In the genomic region with DNA sequence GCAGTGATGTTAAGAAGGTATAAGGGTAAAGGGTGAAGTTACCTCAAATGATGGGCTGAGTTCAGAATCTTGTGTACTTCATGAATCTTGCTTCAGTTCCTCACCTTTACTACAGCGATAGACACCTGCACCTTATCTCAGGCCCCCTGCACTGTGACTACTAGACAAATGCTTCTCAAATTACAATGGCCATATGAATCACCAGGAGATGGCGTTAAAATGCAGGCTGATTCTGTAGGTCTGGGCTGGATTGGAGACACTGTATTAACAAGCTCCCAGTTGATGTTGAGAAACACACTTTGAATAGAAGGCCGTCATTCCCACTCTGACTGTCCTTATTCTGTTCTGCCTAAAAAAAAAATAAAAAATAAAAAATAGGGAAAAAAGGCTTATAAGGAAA, we compare ENCODE assay signal across 8 cellular contexts. TPM values are rescaled to one million over a fixed set of nuclear protein-coding genes. Genes with fewer than 3 reads are reported as not detected.
DNase-seq lines count a peak whose midpoint lies in the region; ATAC-seq and TF ChIP-seq lines count a peak whose summit lies in the region.

No MANE protein-coding gene starts in this region.

- peaks cover 68% of the 10 kb centered on the region for H3K36me3 Mint-ChIP-seq in effector memory CD8-positive, alpha-beta T cell (ENCODE audit: insufficient read depth)

- peak in 6 of 9 donors; percentile 33 to 62 (median 48) for TF ChIP-seq CTCF in heart right ventricle (IDR thresholded peaks at IDR 0.05)
- peak; percentile 48 for TF ChIP-seq CTCF in PC-9 (conservative IDR thresholded peaks at IDR 0.05)
- TF ChIP-seq CTCF in sigmoid colon (IDR thresholded peaks at IDR 0.05) = peak in 1 of 4 experiments; percentile 21

- H3K4me1 ChIP-seq in heart right ventricle (peaks cover 0 to 7% (median 0%) of the 10 kb centered on the region in 9 donors), PC-9 (replicated peaks; ENCODE audit: insufficient read depth) (no peaks in the 10 kb centered on the region), aorta (ENCODE audit: control insufficient read depth in 1 of 2, insufficient read depth in 2 of 2, low read length in 2 of 2) (no peaks in the 10 kb centered on the region), sigmoid colon (no peaks in the 10 kb centered on the region)

- H3K4me1 Mint-ChIP-seq in effector memory CD8-positive, alpha-beta T cell (ENCODE audit: low read depth in 2 of 2) = no peaks in the 10 kb centered on the region

- H3F3A ChIP-seq in PC-9 (ENCODE audit: insufficient read depth, low read depth) = peaks cover 31% of the 10 kb centered on the region

- no peak overlapping the region for H2AFZ ChIP-seq in PC-9

- POLR2A ChIA-PET in PC-9 (lab: Charles Lee; ENCODE audit: unreplicated experiment) = interaction anchor here (0.6 to 0.8 kb wide), 3 partner anchors 12 to 347 kb away, joined by 4 to 10 read pairs (median 5); no protein-coding TSS in a partner anchor

- 59 to 78% methylated on average over 3 of the region's 3 CpGs for WGBS in heart right ventricle, 2 donors
- 34 to 70% methylated on average over 3 of the region's 3 CpGs for WGBS in aorta, 2 donors
- 76 to 88% methylated on average over 3 of the region's 3 CpGs for WGBS in sigmoid colon, 2 donors

- intact Hi-C loops in heart right ventricle (cut with DNase I) = loop anchor here in 3 of 10 donors (10.0 kb wide), 1 partner anchor 494 kb away; no protein-coding TSS in a partner anchor
- intact Hi-C loops in Right ventricle myocardium superior (cut with DNase I) = no loop called here
- intact Hi-C loops in PC-9 (cut with micrococcal nuclease; ENCODE audit: unreplicated experiment) = loop anchor here (1.0 to 2.0 kb wide), 2 partner anchors 464 to 499 kb away; no protein-coding TSS in a partner anchor
- intact Hi-C loops in aorta (cut with DNase I) = loop anchor here in 1 of 2 donors (10.0 kb wide), 2 partner anchors 114 to 464 kb away; partner anchors contain the start of gene RXFP3
- intact Hi-C loops in sigmoid colon (cut with DNase I) = no loop called here

- H3K4me3 ChIP-seq in heart right ventricle (no peak overlapping the region), PC-9 (no peak overlapping the region), aorta (ENCODE audit: low read length in 2 of 2) (no peak overlapping the region), sigmoid colon (no peak overlapping the region)

- TF ChIP-seq POLR2A in sigmoid colon (IDR thresholded peaks at IDR 0.05) = no peak

- H3K36me3 ChIP-seq in heart right ventricle (peaks cover 0 to 99% (median 51%) of the 10 kb centered on the region in 9 donors), PC-9 (ENCODE audit: low read depth) (peaks cover 76% of the 10 kb centered on the region), aorta (ENCODE audit: control insufficient read depth in 1 of 2, insufficient read depth in 2 of 2, low read length in 1 of 2) (peaks cover 0 to 8% of the 10 kb centered on the region in 2 donors), sigmoid colon (peaks cover 22 to 100% (median 30%) of the 10 kb centered on the region in 4 donors)

- no peak overlapping the region for H3K4me2 ChIP-seq in PC-9

- no peak overlapping the region for H3K4me3 Mint-ChIP-seq in effector memory CD8-positive, alpha-beta T cell

- TF ChIP-seq EP300 in sigmoid colon (IDR thresholded peaks at IDR 0.05) = no peak

- H3K9me3 ChIP-seq in heart right ventricle = peaks cover 0 to 8% (median 0%) of the 10 kb centered on the region in 11 donors
- no peaks in the 10 kb centered on the region; the same call in 1 of the 2 replicates for H3K9me3 ChIP-seq in PC-9 (ENCODE audit: insufficient read depth, low read depth)
- H3K9me3 ChIP-seq in aorta (ENCODE audit: control insufficient read depth, low read length) = no peaks in the 10 kb centered on the region
- no peaks in the 10 kb centered on the region for H3K9me3 ChIP-seq in sigmoid colon

- H3K27ac Mint-ChIP-seq in effector memory CD8-positive, alpha-beta T cell = no peak overlapping the region

- no TSS peak for BruUV-seq in PC-9 (replicated peaks; lab: Mats Ljungman, UMichigan)

- H3K27ac ChIP-seq in heart right ventricle (no peak overlapping the region), PC-9 (no peak overlapping the region), aorta (ENCODE audit: low read depth in 1 of 2, low read length in 2 of 2) (no peak overlapping the region), sigmoid colon (no peak overlapping the region)

- ATAC-seq in heart right ventricle = peak in 6 of 8 donors; percentile 37 to 62 (median 46)
- ATAC-seq in Right ventricle myocardium superior (ENCODE audit: poor library complexity) = no peak
- peak; percentile 60 for ATAC-seq in aorta (ENCODE audit: low FRiP score)
- no peak for ATAC-seq in effector memory CD8-positive, alpha-beta T cell (replicated peaks)

- H4K20me1 ChIP-seq in PC-9 (ENCODE audit: insufficient read depth) = peaks cover 23% of the 10 kb centered on the region

- no peaks in the 10 kb centered on the region for H3K27me3 Mint-ChIP-seq in effector memory CD8-positive, alpha-beta T cell

- H3K27me3 ChIP-seq in heart right ventricle (no peaks in the 10 kb centered on the region), PC-9 (ENCODE audit: insufficient read depth, low read depth) (no peaks in the 10 kb centered on the region), aorta (ENCODE audit: control insufficient read depth in 1 of 2, insufficient read depth in 2 of 2, low read length in 1 of 2) (no peaks in the 10 kb centered on the region), sigmoid colon (no peaks in the 10 kb centered on the region)

- DNase-seq in heart right ventricle (no peak), Right ventricle myocardium superior (no peak), PC-9 (peak in 1 of 2 experiments; percentile 30), fibroblast of the conjunctiva (ENCODE audit: low read depth) (peak; percentile 55), aorta (no peak), sigmoid colon (no peak), 8988T (no peak)
- no peak for DNase-seq in effector memory CD8-positive, alpha-beta T cell

- no peaks in the 10 kb centered on the region for H3K9me2 ChIP-seq in PC-9 (ENCODE audit: insufficient read depth)

- peaks cover 0 to 7% of the 10 kb centered on the region in 2 donors for H3K9me3 Mint-ChIP-seq in effector memory CD8-positive, alpha-beta T cell

- no peaks in the 10 kb centered on the region for H3K79me2 ChIP-seq in PC-9 (ENCODE audit: low read depth)

- CTCF ChIA-PET in PC-9 (lab: Charles Lee) = interaction anchor here (0.9 to 2.5 kb wide), 2 partner anchors 465 to 499 kb away, joined by 3 to 32 read pairs; no protein-coding TSS in a partner anchor

RNA-seq across cellular contexts. Expression of gene TARS1, which starts 29.8 kb away (rescaled TPM):
- total RNA-seq in heart right ventricle (10 to 100 TPM; 61.9 to 97.8 (median 74.5) TPM), Right ventricle myocardium superior (63.4 TPM), PC-9 (2021) (477 and 584 TPM in 2 replicates), aorta (10 to 100 TPM; 74.0 to 76.6 TPM), sigmoid colon (100 to 1,000 TPM; 110 to 128 (median 115) TPM)
- polyA plus RNA-seq in heart right ventricle (10 to 100 TPM; 59.3 to 60.6 TPM), aorta (10 to 100 TPM; 42.2 to 69.1 TPM), sigmoid colon (100 to 1,000 TPM in 2 of 3 donors, 10 to 100 TPM in 1; 81.7 to 151 (median 121) TPM)

Comparison
In these comparisons a context has a peak if more than half of its experiments do, and no peak if none do; other contexts are left out.
1. ATAC-seq: peak in heart right ventricle (6 of 8) and aorta (single experiment); none in Right ventricle myocardium superior (single experiment) and effector memory CD8-positive, alpha-beta T cell (single experiment).